In the genomic region with DNA sequence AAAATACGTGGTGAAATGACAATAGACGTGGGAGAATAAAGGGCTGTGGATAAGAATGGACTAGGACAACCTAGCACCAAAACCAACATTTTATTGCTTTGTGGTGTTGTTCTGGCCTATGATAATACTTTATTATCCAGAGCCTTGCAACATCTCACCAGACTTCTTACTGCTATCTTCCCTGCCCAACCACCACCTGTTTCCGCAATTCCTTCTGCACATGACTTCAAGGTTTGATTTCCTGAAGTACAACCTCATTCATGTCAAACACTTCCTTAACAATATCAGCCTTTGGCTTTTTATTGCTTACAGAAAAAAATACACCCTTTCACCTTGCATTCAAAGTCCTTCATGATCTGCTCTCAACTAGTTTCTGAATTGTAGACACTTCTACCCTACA, we compare ENCODE assay signal across 23 cellular contexts.
A peak's percentile ranks its signal among the peaks of the same experiment; 100 is the strongest.
DNase-seq lines count a peak whose midpoint lies in the region.
"Had no signal": no experiment of that assay in that cellular context is flagged by ENCODE, and none has a peak within 500 bp of the region (broad histone marks: within the 10 kb centered on the region; RNA-seq: fewer than 3 reads in every experiment).

No MANE protein-coding gene starts in this region.

- H3F3A ChIP-seq in GM23248 (ENCODE audit: insufficient read depth), result no peaks in the 10 kb centered on the region

- peak; percentile 39 to 56 for DNase-seq in Kasumi-1 (lab: John Stamatoyannopoulos, UW)
- DNase-seq in UCSD-AML1 (lab: John Stamatoyannopoulos, UW; ENCODE audit: unreplicated experiment), result peak; percentile 16
- DNase-seq in myocyte (ENCODE audit: low read depth), result peak; percentile 37
- DNase-seq in HPDE6-E6E7 (ENCODE audit: extremely low spot score), result no peak
- no peak for DNase-seq in GM23248
- DNase-seq in activated T-helper 1 cell treated with anti-CD3 and anti-CD28 coated beads, Interleukin-12 subunit alpha, Interleukin-12 subunit beta, Interleukin-2, Interleukin-4 antibody, amounts not matched to agents 30 ng/mL and 10 ng/mL and 1 ng/mL, durations not matched to agents 14 hours and 24 hours and 36 hours (ENCODE audit: low spot score), result no peak
- DNase-seq in activated naive CD4-positive, alpha-beta T cell treated with anti-CD3 and anti-CD28 coated beads, Interleukin-2, amount 10 ng/mL, durations not matched to agents 7 days and 5 days, result no peak
- DNase-seq: C1 segment of cervical spinal cord; CD4-positive, alpha-beta memory T cell; COR-L47; DMS79; EL; MV-4-11; NCI-H1105; NCI-H146; NCI-H1930; NCI-H2107; NCI-H446; NCI-H774; Right ventricle myocardium superior; RPMI8226 had no signal

- H3K9ac ChIP-seq in GM23248, result no peak overlapping the region

- CTCF ChIA-PET in activated naive CD4-positive, alpha-beta T cell treated with anti-CD3 and anti-CD28 coated beads, Interleukin-2, amount 10 ng/mL, durations not matched to agents 7 days and 5 days (lab: Charles Lee), result no interaction called here

- WGBS in GM23248 (ENCODE audit: low coverage in 1 of 2, low lambda C conversion rate in 2 of 2, missing lambda C conversion rate in 2 of 2), 2 experiments, result 42 to 53% methylated on average over 3 of the region's 3 CpGs

- no peaks in the 10 kb centered on the region for H3K27me3 Mint-ChIP-seq in activated T-helper 1 cell treated with anti-CD3 and anti-CD28 coated beads, Interleukin-12 subunit alpha, Interleukin-12 subunit beta, Interleukin-2, Interleukin-4 antibody, amounts not matched to agents 30 ng/mL and 10 ng/mL and 1 ng/mL, durations not matched to agents 14 hours and 24 hours and 36 hours (ENCODE audit: insufficient read depth)
- H3K27me3 Mint-ChIP-seq in activated naive CD4-positive, alpha-beta T cell treated with anti-CD3 and anti-CD28 coated beads, Interleukin-2, amount 10 ng/mL, durations not matched to agents 7 days and 5 days, result no peaks in the 10 kb centered on the region
- H3K27me3 Mint-ChIP-seq: CD4-positive, alpha-beta memory T cell had no signal

- H3K4me3 ChIP-seq in GM23248, result no peak overlapping the region
- H3K4me3 ChIP-seq: SJSA1 had no signal

- H3K4me1 Mint-ChIP-seq in activated T-helper 1 cell treated with anti-CD3 and anti-CD28 coated beads, Interleukin-12 subunit alpha, Interleukin-12 subunit beta, Interleukin-2, Interleukin-4 antibody, amounts not matched to agents 30 ng/mL and 10 ng/mL and 1 ng/mL, durations not matched to agents 14 hours and 24 hours and 36 hours (ENCODE audit: low read depth), result no peaks in the 10 kb centered on the region
- peaks cover 11% of the 10 kb centered on the region for H3K4me1 Mint-ChIP-seq in activated naive CD4-positive, alpha-beta T cell treated with anti-CD3 and anti-CD28 coated beads, Interleukin-2, amount 10 ng/mL, durations not matched to agents 7 days and 5 days

- H3K79me2 ChIP-seq in GM23248 (ENCODE audit: insufficient read depth), result no peaks in the 10 kb centered on the region

- H3K9me2 ChIP-seq in GM23248 (ENCODE audit: insufficient read depth), result no peaks in the 10 kb centered on the region

- no peak overlapping the region for H3K4me3 Mint-ChIP-seq in activated T-helper 1 cell treated with anti-CD3 and anti-CD28 coated beads, Interleukin-12 subunit alpha, Interleukin-12 subunit beta, Interleukin-2, Interleukin-4 antibody, amounts not matched to agents 30 ng/mL and 10 ng/mL and 1 ng/mL, durations not matched to agents 14 hours and 24 hours and 36 hours
- H3K4me3 Mint-ChIP-seq in activated naive CD4-positive, alpha-beta T cell treated with anti-CD3 and anti-CD28 coated beads, Interleukin-2, amount 10 ng/mL, durations not matched to agents 7 days and 5 days, result no peak overlapping the region
- H3K4me3 Mint-ChIP-seq: CD4-positive, alpha-beta memory T cell had no signal

- H4K20me1 ChIP-seq in GM23248 (ENCODE audit: insufficient read depth), result no peaks in the 10 kb centered on the region

- no peak overlapping the region for H3K4me2 ChIP-seq in GM23248 (ENCODE audit: unreplicated experiment)

- no peaks in the 10 kb centered on the region for H3K4me1 ChIP-seq in GM23248 (ENCODE audit: insufficient read depth)
- H3K4me1 ChIP-seq: SJSA1 had no signal

- intact Hi-C loops in activated T-helper 1 cell treated with anti-CD3 and anti-CD28 coated beads, Interleukin-12 subunit alpha, Interleukin-12 subunit beta, Interleukin-2, Interleukin-4 antibody, amounts not matched to agents 30 ng/mL and 10 ng/mL and 1 ng/mL, durations not matched to agents 14 hours and 24 hours and 36 hours (cut with micrococcal nuclease), result no loop called here

- no peaks in the 10 kb centered on the region for H3K9me3 Mint-ChIP-seq in activated T-helper 1 cell treated with anti-CD3 and anti-CD28 coated beads, Interleukin-12 subunit alpha, Interleukin-12 subunit beta, Interleukin-2, Interleukin-4 antibody, amounts not matched to agents 30 ng/mL and 10 ng/mL and 1 ng/mL, durations not matched to agents 14 hours and 24 hours and 36 hours
- H3K9me3 Mint-ChIP-seq in activated naive CD4-positive, alpha-beta T cell treated with anti-CD3 and anti-CD28 coated beads, Interleukin-2, amount 10 ng/mL, durations not matched to agents 7 days and 5 days, result no peaks in the 10 kb centered on the region

- H3K36me3 ChIP-seq in GM23248 (ENCODE audit: low read depth), result no peaks in the 10 kb centered on the region
- H3K36me3 ChIP-seq: SJSA1 had no signal

- H3K9me3 ChIP-seq in GM23248 (ENCODE audit: low read depth), result no peaks in the 10 kb centered on the region
- H3K9me3 ChIP-seq: SJSA1 had no signal

- no peak overlapping the region for H2AFZ ChIP-seq in GM23248

- no peak overlapping the region for H3K27ac ChIP-seq in GM23248
- H3K27ac ChIP-seq: SJSA1 had no signal

- no peak overlapping the region for H3K27ac Mint-ChIP-seq in activated T-helper 1 cell treated with anti-CD3 and anti-CD28 coated beads, Interleukin-12 subunit alpha, Interleukin-12 subunit beta, Interleukin-2, Interleukin-4 antibody, amounts not matched to agents 30 ng/mL and 10 ng/mL and 1 ng/mL, durations not matched to agents 14 hours and 24 hours and 36 hours
- no peak overlapping the region for H3K27ac Mint-ChIP-seq in activated naive CD4-positive, alpha-beta T cell treated with anti-CD3 and anti-CD28 coated beads, Interleukin-2, amount 10 ng/mL, durations not matched to agents 7 days and 5 days
- H3K27ac Mint-ChIP-seq: IgD-negative memory B cell had no signal

- H3K36me3 Mint-ChIP-seq in activated T-helper 1 cell treated with anti-CD3 and anti-CD28 coated beads, Interleukin-12 subunit alpha, Interleukin-12 subunit beta, Interleukin-2, Interleukin-4 antibody, amounts not matched to agents 30 ng/mL and 10 ng/mL and 1 ng/mL, durations not matched to agents 14 hours and 24 hours and 36 hours (ENCODE audit: low read depth), result no peaks in the 10 kb centered on the region
- H3K36me3 Mint-ChIP-seq in activated naive CD4-positive, alpha-beta T cell treated with anti-CD3 and anti-CD28 coated beads, Interleukin-2, amount 10 ng/mL, durations not matched to agents 7 days and 5 days, result no peaks in the 10 kb centered on the region
- H3K36me3 Mint-ChIP-seq: CD4-positive, alpha-beta memory T cell; IgD-negative memory B cell had no signal

- in situ Hi-C loops in GM23248 (cut with MboI), result loop anchor here (25.0 kb wide), 1 partner anchor 488 kb away; no protein-coding TSS in a partner anchor

- no peaks in the 10 kb centered on the region for H3K27me3 ChIP-seq in GM23248 (replicated peaks; ENCODE audit: insufficient read depth)
- H3K27me3 ChIP-seq: SJSA1 had no signal

Comparison
In these comparisons a context has a peak if more than half of its experiments do, and no peak if none do; other contexts are left out.
1. DNase-seq: peak in Kasumi-1 (2 of 2), UCSD-AML1 (single experiment) and myocyte (single experiment); none in HPDE6-E6E7 (single experiment), GM23248 (single experiment), activated T-helper 1 cell treated with anti-CD3 and anti-CD28 coated beads, Interleukin-12 subunit alpha, Interleukin-12 subunit beta, Interleukin-2, Interleukin-4 antibody, amounts not matched to agents 30 ng/mL and 10 ng/mL and 1 ng/mL, durations not matched to agents 14 hours and 24 hours and 36 hours (single experiment) and activated naive CD4-positive, alpha-beta T cell treated with anti-CD3 and anti-CD28 coated beads, Interleukin-2, amount 10 ng/mL, durations not matched to agents 7 days and 5 days (single experiment).